Comparison of ENCODE assay signal across 22 cellular contexts in genomic region chr5:178359738-178360137, GRCh38.
"Had no signal": no experiment of that assay in that cellular context is flagged by ENCODE, and none has a peak within 500 bp of the region (broad histone marks: within the 10 kb centered on the region; RNA-seq: fewer than 3 reads in every experiment).

No MANE protein-coding gene starts in this region.

- H3K27ac ChIP-seq: epithelial cell of prostate, esophagus muscularis mucosa, gastroesophageal sphincter, pancreas, prostate gland, right lobe of liver, testis, transverse colon had no signal

- H3K4me3 ChIP-seq: esophagus muscularis mucosa, gastroesophageal sphincter, pancreas, prostate gland, right lobe of liver, testis, transverse colon had no signal

- H3K27me3 ChIP-seq: pancreas, right lobe of liver, testis, transverse colon had no signal

- H3K4me3 Mint-ChIP-seq: central memory CD8-positive, alpha-beta T cell; dendritic cell treated with granulocyte-macrophage colony-stimulating factor and Interleukin-4, amounts not matched to agents 40 ng/mL and 50 ng/mL, for 4 days; effector memory CD8-positive, alpha-beta T cell; immature natural killer cell; naive thymus-derived CD4-positive, alpha-beta T cell; stimulated activated memory B cell treated with anti-CD40 and anti-IgM and Interleukin-4, amounts not matched to agents 10 μg/mL and 1 μg/mL and 100 μg/mL, for 72 hours; stimulated activated naive CD8-positive, alpha-beta T cell treated with anti-CD3 and anti-CD28 coated beads, Interleukin-15, amount 100 ng/mL, for 72 hours had no signal

- H3K9me3 Mint-ChIP-seq: central memory CD8-positive, alpha-beta T cell; dendritic cell treated with granulocyte-macrophage colony-stimulating factor and Interleukin-4, amounts not matched to agents 40 ng/mL and 50 ng/mL, for 4 days; effector memory CD8-positive, alpha-beta T cell; immature natural killer cell had no signal

- H3K9me3 ChIP-seq: esophagus muscularis mucosa, gastroesophageal sphincter, pancreas, prostate gland, right lobe of liver, testis, transverse colon had no signal

- H3K27ac Mint-ChIP-seq: dendritic cell treated with granulocyte-macrophage colony-stimulating factor and Interleukin-4, amounts not matched to agents 40 ng/mL and 50 ng/mL, for 4 days; effector memory CD8-positive, alpha-beta T cell; immature natural killer cell; stimulated activated memory B cell treated with anti-CD40 and anti-IgM and Interleukin-4, amounts not matched to agents 10 μg/mL and 1 μg/mL and 100 μg/mL, for 72 hours; stimulated activated naive CD8-positive, alpha-beta T cell treated with anti-CD3 and anti-CD28 coated beads, Interleukin-15, amount 100 ng/mL, for 72 hours had no signal

- H3K36me3 ChIP-seq: esophagus muscularis mucosa, gastroesophageal sphincter, pancreas, prostate gland, right lobe of liver, transverse colon had no signal

- H3K36me3 Mint-ChIP-seq: immature natural killer cell; naive thymus-derived CD4-positive, alpha-beta T cell; stimulated activated memory B cell treated with anti-CD40 and anti-IgM and Interleukin-4, amounts not matched to agents 10 μg/mL and 1 μg/mL and 100 μg/mL, for 72 hours had no signal

- ATAC-seq: effector memory CD8-positive, alpha-beta T cell; gastroesophageal sphincter; left colon; left ventricle myocardium superior; naive thymus-derived CD4-positive, alpha-beta T cell; pancreas; right lobe of liver; stimulated activated memory B cell treated with anti-CD40 and anti-IgM and Interleukin-4, amounts not matched to agents 10 μg/mL and 1 μg/mL and 100 μg/mL, for 72 hours; stimulated activated naive CD8-positive, alpha-beta T cell treated with anti-CD3 and anti-CD28 coated beads, Interleukin-15, amount 100 ng/mL, for 72 hours had no signal

- DNase-seq: effector memory CD8-positive, alpha-beta T cell; foreskin fibroblast; immature natural killer cell; left colon; left ventricle myocardium superior; mesendoderm; naive thymus-derived CD4-positive, alpha-beta T cell; stimulated activated CD4-positive, alpha-beta T cell treated with anti-CD3 and anti-CD28 coated beads, Interleukin-15, amount 100 ng/mL, for 24 hours; stimulated activated CD4-positive, alpha-beta T cell treated with anti-CD3 and anti-CD28 coated beads, Interleukin-1b, Interleukin-23, amount 100 ng/mL, for 48 hours; stimulated activated CD4-positive, alpha-beta T cell treated with anti-CD3 and anti-CD28 coated beads, Interleukin-4, amount 100 ng/mL, for 24 hours; stimulated activated naive CD8-positive, alpha-beta T cell treated with anti-CD3 and anti-CD28 coated beads, Interleukin-15, amount 100 ng/mL, for 72 hours; testis; transverse colon had no signal
